Comparison of ENCODE assay signal across 19 cellular contexts in the genomic region with DNA sequence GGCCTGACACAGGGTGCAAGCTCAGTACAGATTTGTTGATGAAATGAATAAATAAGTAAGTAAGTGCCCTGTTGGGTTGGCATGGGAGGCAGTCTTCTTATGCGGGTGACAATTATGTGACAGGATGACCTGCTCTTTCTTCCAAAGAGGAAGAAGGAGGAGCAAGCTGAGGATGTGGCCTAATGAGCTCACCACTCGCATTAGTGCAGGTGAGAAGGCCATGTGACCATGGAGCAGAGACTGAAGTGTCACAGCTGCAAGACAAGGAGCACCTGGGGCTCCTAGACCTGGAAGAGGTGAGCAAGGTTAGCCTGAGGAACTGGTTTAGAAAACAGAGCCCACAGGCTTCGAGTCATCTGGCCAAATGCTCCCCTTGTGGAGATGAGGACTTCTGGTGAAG.
DNase-seq lines count a peak whose midpoint lies in the region; ATAC-seq and TF ChIP-seq lines count a peak whose summit lies in the region.
"Had no signal": no experiment of that assay in that cellular context is flagged by ENCODE, and none has a peak within 500 bp of the region (broad histone marks: within the 10 kb centered on the region; RNA-seq: fewer than 3 reads in every experiment).

No MANE protein-coding gene starts in this region.

- no peaks in the 10 kb centered on the region for H3K9me3 ChIP-seq in HEK293 (ENCODE audit: control insufficient read depth, insufficient read depth, low read depth, low read length)

- POLR2A ChIA-PET in HEK293 (lab: Yijun Ruan, JAX): no interaction called here

- no peak overlapping the region for H3K27ac ChIP-seq in HEK293 (ENCODE audit: extremely low read depth, low read depth, low read length)
- H3K27ac ChIP-seq: parathyroid adenoma had no signal

- no peak overlapping the region for H3K4me3 ChIP-seq in HEK293 (ENCODE audit: low read depth, low read length)

- CTCF ChIA-PET in HEK293 (lab: Yijun Ruan, JAX): interaction anchor here (0.6 kb wide), 1 partner anchor 723 kb away, joined by 3 read pairs; no protein-coding TSS in a partner anchor

- H3K36me3 ChIP-seq in HEK293 (ENCODE audit: control insufficient read depth in 2 of 2, insufficient read depth in 1 of 2, low read length in 2 of 2): no peaks in the 10 kb centered on the region

- no peak for ATAC-seq in HG02970 (IDR thresholded peaks at IDR 0.05; ENCODE audit: low FRiP score, unreplicated experiment)
- ATAC-seq: natural killer cell; stimulated activated naive CD8-positive, alpha-beta T cell treated with anti-CD3 and anti-CD28 coated beads, Interleukin-15, amount 100 ng/mL, for 72 hours had no signal

- TF ChIP-seq CTCF in HEK293 (tag by site-specific recombination; IDR thresholded peaks at IDR 0.05): no peak

- no peaks in the 10 kb centered on the region for H3K4me1 ChIP-seq in HEK293 (ENCODE audit: control insufficient read depth, insufficient read depth, low read length)

- peak; percentile 17 for DNase-seq in ELR (ENCODE audit: low read depth)
- DNase-seq in amniotic epithelial cell (ENCODE audit: low read depth): peak; percentile 19
- DNase-seq in islet precursor cell: peak; percentile 45
- DNase-seq in DMS79 treated with DMSO at 0.1 percent for 48 hours (lab: John Stamatoyannopoulos, UW): no peak
- no peak for DNase-seq in HPDE6-E6E7 (ENCODE audit: extremely low spot score)
- DNase-seq: activated CD4-positive, alpha-beta T cell treated with anti-CD3 and anti-CD28 coated beads, Interleukin-2, amount 10 ng/mL, durations not matched to agents 24 days and 14 days; activated naive CD4-positive, alpha-beta T cell treated with anti-CD3 and anti-CD28 coated beads, Interleukin-2, amount 50 U/mL, for 16 hours; COR-L47; foreskin melanocyte; hypothalamus; mesenchymal stem cell; natural killer cell; NCI-H1436; Right ventricle myocardium superior; stimulated activated CD4-positive, alpha-beta T cell treated with anti-CD3 and anti-CD28 coated beads, Interleukin-2, amount 100 ng/mL, for 24 hours; stimulated activated naive CD8-positive, alpha-beta T cell treated with anti-CD3 and anti-CD28 coated beads, Interleukin-15, amount 100 ng/mL, for 72 hours had no signal

TF ChIP-seq in HEK293, 187 proteins besides CTCF, POLR2A, EP300 and RAD21:
- TF ChIP-seq ZNF426 (tag by site-specific recombination; IDR thresholded peaks at IDR 0.05) (no peak), ZNF544 (tag by site-specific recombination; IDR thresholded peaks at IDR 0.05) (no peak), ZNF133 (tag by site-specific recombination; IDR thresholded peaks at IDR 0.05) (no peak), SETDB1 (IDR thresholded peaks at IDR 0.05; ENCODE audit: insufficient read length, low read length) (peak; percentile 41), ZNF248 (tag by site-specific recombination; IDR thresholded peaks at IDR 0.05) (no peak)
- TF ChIP-seq, protein P1, sequence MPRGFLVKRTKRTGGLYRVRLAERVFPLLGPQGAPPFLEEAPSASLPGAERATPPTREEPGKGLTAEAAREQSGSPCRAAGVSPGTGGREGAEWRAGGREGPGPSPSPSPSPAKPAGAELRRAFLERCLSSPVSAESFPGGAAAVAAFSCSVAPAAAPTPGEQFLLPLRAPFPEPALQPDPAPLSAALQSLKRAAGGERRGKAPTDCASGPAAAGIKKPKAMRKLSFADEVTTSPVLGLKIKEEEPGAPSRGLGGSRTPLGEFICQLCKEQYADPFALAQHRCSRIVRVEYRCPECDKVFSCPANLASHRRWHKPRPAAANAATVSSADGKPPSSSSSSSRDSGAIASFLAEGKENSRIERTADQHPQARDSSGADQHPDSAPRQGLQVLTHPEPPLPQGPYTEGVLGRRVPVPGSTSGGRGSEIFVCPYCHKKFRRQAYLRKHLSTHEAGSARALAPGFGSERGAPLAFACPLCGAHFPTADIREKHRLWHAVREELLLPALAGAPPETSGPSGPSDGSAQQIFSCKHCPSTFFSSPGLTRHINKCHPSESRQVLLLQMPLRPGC (tag by site-specific recombination; IDR thresholded peaks at IDR 0.05): no peak

Comparison
In these comparisons a context has a peak if more than half of its experiments do, and no peak if none do; other contexts are left out.
1. DNase-seq: peak in ELR (single experiment), amniotic epithelial cell (single experiment) and islet precursor cell (single experiment); none in DMS79 treated with DMSO at 0.1 percent for 48 hours (single experiment) and HPDE6-E6E7 (single experiment).